26 cellular contexts compared by ENCODE assay signal in genomic region chr18:63961430-63961980, GRCh38. TPM values are rescaled to one million over a fixed set of nuclear protein-coding genes. Genes with fewer than 3 reads are reported as not detected.
"Had no signal": no experiment of that assay in that cellular context is flagged by ENCODE, and none has a peak within 500 bp of the region (broad histone marks: within the 10 kb centered on the region; RNA-seq: fewer than 3 reads in every experiment).

No MANE protein-coding gene starts in this region.

- H3K36me3 ChIP-seq: ascending aorta, gastrocnemius medialis, neural progenitor cell, right atrium auricular region had no signal

- H3K4me1 ChIP-seq: ascending aorta, gastrocnemius medialis, neural progenitor cell, right atrium auricular region had no signal

- H3K4me3 ChIP-seq: ascending aorta, coronary artery, gastrocnemius medialis, neural progenitor cell, right atrium auricular region had no signal

- H3K36me3 Mint-ChIP-seq: activated naive CD4-positive, alpha-beta T cell treated with anti-CD3 and anti-CD28 coated beads, Interleukin-2, amount 50 U/mL, for 24 hours; immature natural killer cell; memory B cell; neural progenitor cell; T-cell had no signal

- H3K9me3 Mint-ChIP-seq: activated CD4-positive, alpha-beta T cell treated with anti-CD3 and anti-CD28 coated beads, Interleukin-2, amount 10 ng/mL, durations not matched to agents 7 days and 5 days; activated naive CD4-positive, alpha-beta T cell treated with anti-CD3 and anti-CD28 coated beads, Interleukin-2, amount 50 U/mL, for 24 hours; immature natural killer cell; memory B cell; naive thymus-derived CD4-positive, alpha-beta T cell; neural progenitor cell; T-cell had no signal

- H3K4me1 Mint-ChIP-seq: activated CD4-positive, alpha-beta T cell treated with anti-CD3 and anti-CD28 coated beads, Interleukin-2, amount 10 ng/mL, durations not matched to agents 7 days and 5 days; activated naive CD4-positive, alpha-beta T cell treated with anti-CD3 and anti-CD28 coated beads, Interleukin-2, amount 50 U/mL, for 24 hours; immature natural killer cell; T-cell had no signal

- DNase-seq: activated CD4-positive, alpha-beta T cell treated with anti-CD3 and anti-CD28 coated beads, Interleukin-2, amount 10 ng/mL, durations not matched to agents 7 days and 5 days; activated CD8-positive, alpha-beta memory T cell treated with anti-CD3 and anti-CD28 coated beads, Interleukin-2, amount 50 U/mL, for 4 hours; activated gamma-delta T cell; activated T-cell treated with anti-CD3 and anti-CD28 coated beads, Interleukin-2, amount 50 U/mL, for 48 hours; gastrocnemius medialis; head of caudate nucleus; immature natural killer cell; kidney glomerular epithelial cell; naive thymus-derived CD4-positive, alpha-beta T cell; stimulated activated CD4-positive, alpha-beta T cell treated with anti-CD3 and anti-CD28 coated beads, Interleukin-12 subunit alpha, Interleukin-12 subunit beta, amount 100 ng/mL, for 4 hours; stimulated activated CD4-positive, alpha-beta T cell treated with anti-CD3 and anti-CD28 coated beads, Interleukin-1b, Interleukin-23, amount 100 ng/mL, for 48 hours; stimulated activated CD8-positive, alpha-beta memory T cell treated with anti-CD3 and anti-CD28 coated beads, Interleukin-4, amount 100 ng/mL, for 48 hours; stimulated activated naive CD4-positive, alpha-beta T cell; T-cell; T1000 had no signal

- H3K27me3 ChIP-seq: ascending aorta, neural progenitor cell, right atrium auricular region had no signal

- ATAC-seq: activated CD4-positive, CD25-positive, alpha-beta regulatory T cell treated with anti-CD3 and anti-CD28 coated beads, Interleukin-2, amount 50 U/mL, for 24 hours; gastrocnemius medialis; naive thymus-derived CD4-positive, alpha-beta T cell; T-cell had no signal

- H3K4me3 Mint-ChIP-seq: activated CD4-positive, alpha-beta T cell treated with anti-CD3 and anti-CD28 coated beads, Interleukin-2, amount 10 ng/mL, durations not matched to agents 7 days and 5 days; activated naive CD4-positive, alpha-beta T cell treated with anti-CD3 and anti-CD28 coated beads, Interleukin-2, amount 50 U/mL, for 24 hours; immature natural killer cell; memory B cell; naive thymus-derived CD4-positive, alpha-beta T cell; neural progenitor cell; T-cell had no signal

- H3K9me3 ChIP-seq: ascending aorta, gastrocnemius medialis, right atrium auricular region had no signal

- H3K27ac ChIP-seq: ascending aorta, coronary artery, gastrocnemius medialis, neural progenitor cell, right atrium auricular region had no signal

RNA-seq across cellular contexts. Expression of gene HMSD, which starts 12.4 kb away (rescaled TPM):
- total RNA-seq: ascending aorta, gastrocnemius medialis, mucosa of gallbladder had no signal
- polyA plus RNA-seq: immature natural killer cell; naive thymus-derived CD4-positive, alpha-beta T cell had no signal

RNA-seq across cellular contexts. Expression of gene SERPINB10, which starts 53.7 kb away (rescaled TPM):
- total RNA-seq: activated CD4-positive, alpha-beta T cell treated with anti-CD3 and anti-CD28 coated beads, Interleukin-2, amount 10 ng/mL, durations not matched to agents 7 days and 5 days; ascending aorta; gastrocnemius medialis; mucosa of gallbladder; osteoblast; progenitor cell of endocrine pancreas; T-cell had no signal
- polyA plus RNA-seq: immature natural killer cell; liver; naive thymus-derived CD4-positive, alpha-beta T cell had no signal
